In genomic region chr17:48908047-48908843, GRCh38 we compare ENCODE assay signal across 1 cellular context.
TF ChIP-seq lines count a peak whose summit lies in the region.

TSS of gene UBE2Z (plus strand) at chr17:48908407. CDS start at chr17:48908504, 97 bp downstream.

TF ChIP-seq in HepG2, 621 proteins besides CTCF, POLR2A, EP300 and RAD21 (continued from another document and continues in another):
- TF ChIP-seq GPBP1L1 (CRISPR knock-in tag; IDR thresholded peaks at IDR 0.05) = no peak
- TF ChIP-seq MXI1 (IDR thresholded peaks at IDR 0.05; ENCODE audit: borderline replicate concordance, low read depth, low read length) = peak; percentile 87; the same call in 2 of the 3 replicates
- TF ChIP-seq PBX2 (CRISPR knock-in tag; IDR thresholded peaks at IDR 0.05) = no peak
- TF ChIP-seq FOXP1 (IDR thresholded peaks at IDR 0.05) = no peak
- peak; percentile 37; the same call in 1 of the 2 replicates for TF ChIP-seq FOXP1 (CRISPR knock-in tag; IDR thresholded peaks at IDR 0.05)
- peak; percentile 93 for TF ChIP-seq GABPB1 (CRISPR knock-in tag; IDR thresholded peaks at IDR 0.05)
- TF ChIP-seq ZNF674 (CRISPR knock-in tag; IDR thresholded peaks at IDR 0.05; ENCODE audit: low read depth) = no peak
- TF ChIP-seq, protein P1, sequence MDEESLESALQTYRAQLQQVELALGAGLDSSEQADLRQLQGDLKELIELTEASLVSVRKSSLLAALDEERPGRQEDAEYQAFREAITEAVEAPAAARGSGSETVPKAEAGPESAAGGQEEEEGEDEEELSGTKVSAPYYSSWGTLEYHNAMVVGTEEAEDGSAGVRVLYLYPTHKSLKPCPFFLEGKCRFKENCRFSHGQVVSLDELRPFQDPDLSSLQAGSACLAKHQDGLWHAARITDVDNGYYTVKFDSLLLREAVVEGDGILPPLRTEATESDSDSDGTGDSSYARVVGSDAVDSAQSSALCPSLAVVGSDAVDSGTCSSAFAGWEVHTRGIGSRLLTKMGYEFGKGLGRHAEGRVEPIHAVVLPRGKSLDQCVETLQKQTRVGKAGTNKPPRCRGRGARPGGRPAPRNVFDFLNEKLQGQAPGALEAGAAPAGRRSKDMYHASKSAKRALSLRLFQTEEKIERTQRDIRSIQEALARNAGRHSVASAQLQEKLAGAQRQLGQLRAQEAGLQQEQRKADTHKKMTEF (CRISPR knock-in tag; IDR thresholded peaks at IDR 0.05) = peak; percentile 97
- peak; percentile 70; the same call in 1 of the 2 replicates for TF ChIP-seq CSRNP1 (CRISPR knock-in tag; IDR thresholded peaks at IDR 0.05)
- TF ChIP-seq, protein P2, sequence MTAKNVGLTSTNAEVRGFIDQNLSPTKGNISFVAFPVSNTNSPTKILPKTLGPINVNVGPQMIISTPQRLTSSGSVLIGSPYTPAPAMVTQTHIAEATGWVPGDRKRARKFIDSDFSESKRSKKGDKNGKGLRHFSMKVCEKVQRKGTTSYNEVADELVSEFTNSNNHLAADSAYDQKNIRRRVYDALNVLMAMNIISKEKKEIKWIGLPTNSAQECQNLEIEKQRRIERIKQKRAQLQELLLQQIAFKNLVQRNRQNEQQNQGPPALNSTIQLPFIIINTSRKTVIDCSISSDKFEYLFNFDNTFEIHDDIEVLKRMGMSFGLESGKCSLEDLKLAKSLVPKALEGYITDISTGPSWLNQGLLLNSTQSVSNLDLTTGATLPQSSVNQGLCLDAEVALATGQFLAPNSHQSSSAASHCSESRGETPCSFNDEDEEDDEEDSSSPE (CRISPR knock-in tag; IDR thresholded peaks at IDR 0.05) = peak; percentile 65
- TF ChIP-seq GATA4 (IDR thresholded peaks at IDR 0.05; ENCODE audit: borderline replicate concordance, low read depth) = peak; percentile 75; the same call in 1 of the 2 replicates
- TF ChIP-seq MTF2 (CRISPR knock-in tag; IDR thresholded peaks at IDR 0.05; ENCODE audit: borderline replicate concordance) = no peak; the same call in 1 of the 2 replicates
- TF ChIP-seq ZSCAN12 (CRISPR knock-in tag; IDR thresholded peaks at IDR 0.05) = no peak
- TF ChIP-seq, protein P3, sequence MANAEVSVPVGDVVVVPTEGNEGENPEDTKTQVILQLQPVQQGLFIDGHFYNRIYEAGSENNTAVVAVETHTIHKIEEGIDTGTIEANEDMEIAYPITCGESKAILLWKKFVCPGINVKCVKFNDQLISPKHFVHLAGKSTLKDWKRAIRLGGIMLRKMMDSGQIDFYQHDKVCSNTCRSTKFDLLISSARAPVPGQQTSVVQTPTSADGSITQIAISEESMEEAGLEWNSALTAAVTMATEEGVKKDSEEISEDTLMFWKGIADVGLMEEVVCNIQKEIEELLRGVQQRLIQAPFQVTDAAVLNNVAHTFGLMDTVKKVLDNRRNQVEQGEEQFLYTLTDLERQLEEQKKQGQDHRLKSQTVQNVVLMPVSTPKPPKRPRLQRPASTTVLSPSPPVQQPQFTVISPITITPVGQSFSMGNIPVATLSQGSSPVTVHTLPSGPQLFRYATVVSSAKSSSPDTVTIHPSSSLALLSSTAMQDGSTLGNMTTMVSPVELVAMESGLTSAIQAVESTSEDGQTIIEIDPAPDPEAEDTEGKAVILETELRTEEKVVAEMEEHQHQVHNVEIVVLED (CRISPR knock-in tag; IDR thresholded peaks at IDR 0.05; ENCODE audit: borderline replicate concordance) = peak; percentile 84
- TF ChIP-seq ZNF639 (CRISPR knock-in tag; conservative IDR thresholded peaks at IDR 0.05) = peak; percentile 96
- TF ChIP-seq MLLT10 (CRISPR knock-in tag; IDR thresholded peaks at IDR 0.05) = no peak
- peak; percentile 92 for TF ChIP-seq HIVEP1 (CRISPR knock-in tag; IDR thresholded peaks at IDR 0.05)
- TF ChIP-seq ZSCAN25 (CRISPR knock-in tag; IDR thresholded peaks at IDR 0.05) = peak; percentile 79
- TF ChIP-seq CCDC6 (CRISPR knock-in tag; IDR thresholded peaks at IDR 0.05) = peak; percentile 83
- peak; percentile 56; the same call in 1 of the 2 replicates for TF ChIP-seq ZNF839 (CRISPR knock-in tag; IDR thresholded peaks at IDR 0.05; ENCODE audit: borderline replicate concordance)
- peak; percentile 97 for TF ChIP-seq ZFY (CRISPR knock-in tag; IDR thresholded peaks at IDR 0.05)
- no peak for TF ChIP-seq ZNF30 (CRISPR knock-in tag; IDR thresholded peaks at IDR 0.05)
- TF ChIP-seq ZZZ3 (CRISPR knock-in tag; IDR thresholded peaks at IDR 0.05; ENCODE audit: borderline replicate concordance) = peak; percentile 97
- TF ChIP-seq FOXP4 (CRISPR knock-in tag; IDR thresholded peaks at IDR 0.05) = peak; percentile 73
- peak; percentile 74 for TF ChIP-seq ZMYM3 (CRISPR knock-in tag; IDR thresholded peaks at IDR 0.05)
- TF ChIP-seq ZKSCAN1 (IDR thresholded peaks at IDR 0.05; ENCODE audit: low read length) = no peak; the same call in 1 of the 2 replicates
- TF ChIP-seq ZNF446 (CRISPR knock-in tag; IDR thresholded peaks at IDR 0.05) = peak; percentile 73; the same call in 1 of the 2 replicates
- TF ChIP-seq ZNF264 (CRISPR knock-in tag; IDR thresholded peaks at IDR 0.05) = no peak
- peak; percentile 95 for TF ChIP-seq ZNF691 (CRISPR knock-in tag; IDR thresholded peaks at IDR 0.05; ENCODE audit: borderline replicate concordance, low read depth)
- TF ChIP-seq POLR2AphosphoS2 (IDR thresholded peaks at IDR 0.05; ENCODE audit: low read depth, low read length) = peak; percentile 60; the same call in 1 of the 2 replicates
- no peak for TF ChIP-seq ZNF484 (CRISPR knock-in tag; IDR thresholded peaks at IDR 0.05; ENCODE audit: borderline replicate concordance, low read depth)
- TF ChIP-seq, protein P4, sequence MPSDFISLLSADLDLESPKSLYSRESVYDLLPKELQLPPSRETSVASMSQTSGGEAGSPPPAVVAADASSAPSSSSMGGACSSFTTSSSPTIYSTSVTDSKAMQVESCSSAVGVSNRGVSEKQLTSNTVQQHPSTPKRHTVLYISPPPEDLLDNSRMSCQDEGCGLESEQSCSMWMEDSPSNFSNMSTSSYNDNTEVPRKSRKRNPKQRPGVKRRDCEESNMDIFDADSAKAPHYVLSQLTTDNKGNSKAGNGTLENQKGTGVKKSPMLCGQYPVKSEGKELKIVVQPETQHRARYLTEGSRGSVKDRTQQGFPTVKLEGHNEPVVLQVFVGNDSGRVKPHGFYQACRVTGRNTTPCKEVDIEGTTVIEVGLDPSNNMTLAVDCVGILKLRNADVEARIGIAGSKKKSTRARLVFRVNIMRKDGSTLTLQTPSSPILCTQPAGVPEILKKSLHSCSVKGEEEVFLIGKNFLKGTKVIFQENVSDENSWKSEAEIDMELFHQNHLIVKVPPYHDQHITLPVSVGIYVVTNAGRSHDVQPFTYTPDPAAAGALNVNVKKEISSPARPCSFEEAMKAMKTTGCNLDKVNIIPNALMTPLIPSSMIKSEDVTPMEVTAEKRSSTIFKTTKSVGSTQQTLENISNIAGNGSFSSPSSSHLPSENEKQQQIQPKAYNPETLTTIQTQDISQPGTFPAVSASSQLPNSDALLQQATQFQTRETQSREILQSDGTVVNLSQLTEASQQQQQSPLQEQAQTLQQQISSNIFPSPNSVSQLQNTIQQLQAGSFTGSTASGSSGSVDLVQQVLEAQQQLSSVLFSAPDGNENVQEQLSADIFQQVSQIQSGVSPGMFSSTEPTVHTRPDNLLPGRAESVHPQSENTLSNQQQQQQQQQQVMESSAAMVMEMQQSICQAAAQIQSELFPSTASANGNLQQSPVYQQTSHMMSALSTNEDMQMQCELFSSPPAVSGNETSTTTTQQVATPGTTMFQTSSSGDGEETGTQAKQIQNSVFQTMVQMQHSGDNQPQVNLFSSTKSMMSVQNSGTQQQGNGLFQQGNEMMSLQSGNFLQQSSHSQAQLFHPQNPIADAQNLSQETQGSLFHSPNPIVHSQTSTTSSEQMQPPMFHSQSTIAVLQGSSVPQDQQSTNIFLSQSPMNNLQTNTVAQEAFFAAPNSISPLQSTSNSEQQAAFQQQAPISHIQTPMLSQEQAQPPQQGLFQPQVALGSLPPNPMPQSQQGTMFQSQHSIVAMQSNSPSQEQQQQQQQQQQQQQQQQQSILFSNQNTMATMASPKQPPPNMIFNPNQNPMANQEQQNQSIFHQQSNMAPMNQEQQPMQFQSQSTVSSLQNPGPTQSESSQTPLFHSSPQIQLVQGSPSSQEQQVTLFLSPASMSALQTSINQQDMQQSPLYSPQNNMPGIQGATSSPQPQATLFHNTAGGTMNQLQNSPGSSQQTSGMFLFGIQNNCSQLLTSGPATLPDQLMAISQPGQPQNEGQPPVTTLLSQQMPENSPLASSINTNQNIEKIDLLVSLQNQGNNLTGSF (CRISPR knock-in tag; IDR thresholded peaks at IDR 0.05) = peak; percentile 77; the same call in 1 of the 2 replicates
- no peak for TF ChIP-seq FOSL1 (CRISPR knock-in tag; IDR thresholded peaks at IDR 0.05; ENCODE audit: borderline replicate concordance)
- TF ChIP-seq SRSF4 (IDR thresholded peaks at IDR 0.05; ENCODE audit: low read depth, low read length, poor library complexity, severe bottlenecking) = no peak
- TF ChIP-seq ZSCAN31 (CRISPR knock-in tag; IDR thresholded peaks at IDR 0.05; ENCODE audit: low read depth) = peak; percentile 70; the same call in 1 of the 2 replicates
- TF ChIP-seq ZBTB7A (CRISPR knock-in tag; IDR thresholded peaks at IDR 0.05) = no peak
- TF ChIP-seq ZNF775 (CRISPR knock-in tag; IDR thresholded peaks at IDR 0.05; ENCODE audit: borderline replicate concordance) = no peak
- no peak for TF ChIP-seq DBP (CRISPR knock-in tag; IDR thresholded peaks at IDR 0.05; ENCODE audit: not compliant biosample characterization)
- no peak for TF ChIP-seq SP1 (IDR thresholded peaks at IDR 0.05)
- TF ChIP-seq SP1 (CRISPR knock-in tag; IDR thresholded peaks at IDR 0.05) = peak; percentile 97
- peak; percentile 62 for TF ChIP-seq MED13 (CRISPR knock-in tag; IDR thresholded peaks at IDR 0.05)
- TF ChIP-seq DR1 (CRISPR knock-in tag; IDR thresholded peaks at IDR 0.05) = peak; percentile 93
- TF ChIP-seq NFIB (CRISPR knock-in tag; IDR thresholded peaks at IDR 0.05; ENCODE audit: borderline replicate concordance) = no peak
- TF ChIP-seq RXRB (CRISPR knock-in tag; IDR thresholded peaks at IDR 0.05; ENCODE audit: borderline replicate concordance) = peak; percentile 84
- no peak for TF ChIP-seq ZNF180 (CRISPR knock-in tag; IDR thresholded peaks at IDR 0.05; ENCODE audit: borderline replicate concordance, low read depth)
